1 cellular context compared by ENCODE assay signal in the genomic region with DNA sequence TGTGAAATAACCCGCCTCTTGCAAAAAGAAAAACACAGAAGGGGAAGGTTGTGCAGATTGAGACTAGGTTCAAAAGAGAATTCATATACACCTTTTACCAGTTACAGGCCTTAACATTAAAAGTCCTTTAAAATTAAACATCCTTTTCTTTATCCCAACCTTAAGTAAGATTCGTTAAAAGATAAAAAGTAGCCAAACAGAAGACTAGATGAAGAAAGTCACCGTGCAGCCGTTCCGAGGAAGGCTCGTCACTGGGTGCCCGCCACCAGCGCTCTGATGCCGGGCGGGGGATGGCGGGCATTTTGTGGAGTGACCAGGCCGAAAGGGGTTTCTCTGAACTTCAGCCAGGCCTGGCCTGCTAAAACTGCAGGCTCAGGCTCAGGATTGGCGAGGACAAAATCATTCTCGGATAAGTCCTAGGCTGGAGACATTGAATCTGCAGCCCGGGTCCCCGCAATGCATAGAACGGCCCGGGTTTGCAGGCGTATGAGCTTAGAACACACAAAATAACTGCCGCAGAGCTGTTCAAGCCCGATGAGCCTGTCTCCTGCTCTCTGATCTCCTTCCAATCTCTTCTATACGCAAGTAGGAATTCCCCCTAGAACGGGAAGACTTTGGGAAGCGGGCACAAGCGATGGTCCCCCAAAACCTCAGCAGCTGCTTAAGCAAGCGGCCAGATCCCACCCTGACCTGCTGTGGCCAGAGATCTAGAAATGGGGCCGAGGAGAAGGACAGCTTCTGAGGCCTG.
TF ChIP-seq lines count a peak whose summit lies in the region.

No MANE protein-coding gene starts in this region.

TF ChIP-seq in H1, 55 proteins besides CTCF, POLR2A, EP300 and RAD21:
- TF ChIP-seq BACH1 (IDR thresholded peaks at IDR 0.05; ENCODE audit: low read length) (no peak), KDM5A (IDR thresholded peaks at IDR 0.05; ENCODE audit: low read length) (no peak), NRF1 (IDR thresholded peaks at IDR 0.05; ENCODE audit: low read depth, low read length) (no peak), ZNF274 (IDR thresholded peaks at IDR 0.05; ENCODE audit: borderline replicate concordance, extremely low read depth, low read length) (no peak), RNF2 (IDR thresholded peaks at IDR 0.05; ENCODE audit: borderline replicate concordance, low read depth, low read length, missing control alignments, poor library complexity, severe bottlenecking) (peak; percentile 54), HDAC2 (IDR thresholded peaks at IDR 0.05; ENCODE audit: borderline replicate concordance in 1 of 2, low read depth in 2 of 2, low read length in 2 of 2) (no peak), TEAD4 (IDR thresholded peaks at IDR 0.05; ENCODE audit: low read depth, low read length) (no peak), CBX8 (IDR thresholded peaks at IDR 0.05; ENCODE audit: borderline replicate concordance, low read depth, low read length) (peak; percentile 89; the same call in 1 of the 2 replicates), JUN (IDR thresholded peaks at IDR 0.05; ENCODE audit: low read depth, low read length) (no peak), CHD2 (IDR thresholded peaks at IDR 0.05; ENCODE audit: low read length) (no peak), CBX5 (IDR thresholded peaks at IDR 0.05; ENCODE audit: low read depth, low read length) (no peak), POU5F1 (IDR thresholded peaks at IDR 0.05; ENCODE audit: low read depth, low read length) (no peak)
